In the genomic region with DNA sequence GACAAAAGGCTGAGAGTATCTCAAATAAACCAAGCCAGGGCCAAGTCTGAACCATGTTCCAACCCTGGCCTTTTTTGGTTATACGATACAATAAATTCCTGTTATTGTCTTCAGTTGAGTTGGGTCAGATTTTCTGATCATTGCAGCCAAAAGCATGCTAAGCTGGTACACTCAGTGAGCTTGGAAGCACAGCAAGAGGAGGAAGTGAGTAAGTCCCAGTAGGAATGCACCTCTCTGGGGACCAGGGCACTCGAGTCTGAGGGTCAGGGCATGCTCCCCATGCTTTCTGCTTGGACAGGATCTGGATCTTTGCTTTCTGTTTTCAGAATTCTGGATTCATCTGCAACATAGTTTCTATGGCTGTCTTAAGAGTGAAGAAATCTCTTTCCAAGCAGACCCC, we compare ENCODE assay signal across 18 cellular contexts.
DNase-seq lines count a peak whose midpoint lies in the region; ATAC-seq, FAIRE-seq and TF ChIP-seq lines count a peak whose summit lies in the region.
"Had no signal": no experiment of that assay in that cellular context is flagged by ENCODE, and none has a peak within 500 bp of the region (broad histone marks: within the 10 kb centered on the region; RNA-seq: fewer than 3 reads in every experiment).

No MANE protein-coding gene starts in this region.

- ATAC-seq in HepG2 (no peak), HG02610 (IDR thresholded peaks at IDR 0.05; ENCODE audit: unreplicated experiment) (no peak)
- ATAC-seq: activated T-helper 17 cell treated with anti-CD3 and anti-CD28 coated beads, Interleukin-2, amount 50 U/mL, for 72 hours; foreskin keratinocyte; left lung; mucosa of descending colon; stimulated activated naive B cell treated with anti-CD40 and anti-IgM and Interleukin-4, amounts not matched to agents 10 μg/mL and 1 μg/mL and 100 μg/mL, for 72 hours had no signal

- peak overlapping the region in 6 of 11 experiments; percentile 1 to 38 (median 14); a peak in 5 of 22 replicates for H3K4me2 ChIP-seq in BLaER1 treated with 17β-estradiol and CSF1 and Interleukin-3, amounts not matched to agents 10 nM and 100 nM
- H3K4me2 ChIP-seq in osteoblast (ENCODE audit: insufficient read depth, low read length), result peak overlapping the region; percentile 13
- no peak overlapping the region for H3K4me2 ChIP-seq in HepG2 (ENCODE audit: low read depth, low read length)

- no peak for FAIRE-seq in HepG2 (lab: Jason Lieb, UNC)

- H3K9ac ChIP-seq in BLaER1 treated with 17β-estradiol and CSF1 and Interleukin-3, amounts not matched to agents 10 nM and 100 nM, result no peak overlapping the region
- H3K9ac ChIP-seq in HepG2 (ENCODE audit: insufficient read depth, low read depth, low read length), result no peak overlapping the region

- TF ChIP-seq POLR2A in HepG2 (IDR thresholded peaks at IDR 0.05; ENCODE audit: insufficient read depth in 1 of 2, low read depth in 2 of 2, low read length in 2 of 2), result no peak

- DNase-seq in M059J (ENCODE audit: low read depth) (peak; percentile 85), coronary artery (ENCODE audit: low spot score) (no peak), osteoblast (ENCODE audit: insufficient read length, low spot score, missing footprints) (peak; percentile 92), NCI-H2081 (lab: John Stamatoyannopoulos, UW) (no peak), HepG2 (ENCODE audit: low spot score) (no peak)
- no peak for DNase-seq in stimulated activated CD4-positive, alpha-beta T cell treated with anti-CD3 and anti-CD28 coated beads, Interleukin-4, amount 100 ng/mL, for 4 hours
- DNase-seq: cerebellar nuclear complex; foreskin keratinocyte; left lung; mucosa of descending colon; NCI-H1105; NCI-H2171; NCI-H82; stimulated activated naive B cell treated with anti-CD40 and anti-IgM and Interleukin-4, amounts not matched to agents 10 μg/mL and 1 μg/mL and 100 μg/mL, for 72 hours had no signal

- H3K4me1 ChIP-seq in BLaER1 treated with 17β-estradiol and CSF1 and Interleukin-3, amounts not matched to agents 10 nM and 100 nM, result peaks cover 0 to 8% (median 5%) of the 10 kb centered on the region in 10 experiments; a peak in 7 of 20 replicates
- H3K4me1 ChIP-seq in osteoblast (ENCODE audit: insufficient read depth, low read length), result peaks cover 17% of the 10 kb centered on the region
- no peaks in the 10 kb centered on the region for H3K4me1 ChIP-seq in HepG2 (ENCODE audit: insufficient read depth, low read length)
- H3K4me1 ChIP-seq: foreskin keratinocyte, left lung had no signal

- in situ Hi-C loops in HepG2 (cut with HindIII; ENCODE audit: extremely low pct_ligation_motif_present, low pct_unique_long_range_greater_than_20kb), result no loop called here

- H3K27me3 ChIP-seq in BLaER1 treated with 17β-estradiol and CSF1 and Interleukin-3, amounts not matched to agents 10 nM and 100 nM, result no peaks in the 10 kb centered on the region
- no peaks in the 10 kb centered on the region for H3K27me3 ChIP-seq in osteoblast (ENCODE audit: insufficient read depth, low read length)
- H3K27me3 ChIP-seq in HepG2 (ENCODE audit: control insufficient read depth in 1 of 2, insufficient read depth in 2 of 2, low read length in 2 of 2), result peaks cover 1 to 13% of the 10 kb centered on the region in 2 experiments; a peak in 2 of 5 replicates
- H3K27me3 ChIP-seq: left lung, right atrium auricular region had no signal

- no TSS peak for BruUV-seq in HepG2 (replicated peaks; lab: Mats Ljungman, UMichigan)

- no peak overlapping the region for H3K4me3 ChIP-seq in BLaER1 treated with 17β-estradiol and CSF1 and Interleukin-3, amounts not matched to agents 10 nM and 100 nM
- no peak overlapping the region for H3K4me3 ChIP-seq in coronary artery
- no peak overlapping the region for H3K4me3 ChIP-seq in osteoblast (ENCODE audit: insufficient read depth, low read length)
- H3K4me3 ChIP-seq in HepG2 (replicated peaks in 1 of 3; ENCODE audit: insufficient read depth in 1 of 3, low read depth in 2 of 3, low read length in 3 of 3), result no peak overlapping the region
- H3K4me3 ChIP-seq: left lung, mucosa of descending colon, right atrium auricular region had no signal

- intact Hi-C loops in HepG2 (cut with micrococcal nuclease; ENCODE audit: unreplicated experiment), result no loop called here

- peaks cover 0 to 16% (median 10%) of the 10 kb centered on the region in 11 experiments; a peak in 10 of 22 replicates for H3K9me3 ChIP-seq in BLaER1 treated with 17β-estradiol and CSF1 and Interleukin-3, amounts not matched to agents 10 nM and 100 nM (replicated peaks in 1 of 11)
- H3K9me3 ChIP-seq in osteoblast (ENCODE audit: low read depth, low read length) (no peaks in the 10 kb centered on the region), HepG2 (ENCODE audit: low read length) (no peaks in the 10 kb centered on the region)
- H3K9me3 ChIP-seq: left lung had no signal

- TF ChIP-seq EP300 in HepG2 (IDR thresholded peaks at IDR 0.05; ENCODE audit: low read depth in 2 of 2, low read length in 2 of 2) (no peak), HepG2 (CRISPR knock-in tag; IDR thresholded peaks at IDR 0.05; ENCODE audit: borderline replicate concordance) (no peak)

- no peaks in the 10 kb centered on the region for H3K79me2 ChIP-seq in osteoblast (ENCODE audit: insufficient read depth, low read length)
- H3K79me2 ChIP-seq in HepG2 (ENCODE audit: insufficient read depth, low read length), result no peaks in the 10 kb centered on the region

- TF ChIP-seq RAD21 in HepG2 (CRISPR knock-in tag; IDR thresholded peaks at IDR 0.05), result no peak

- H3K36me3 ChIP-seq in BLaER1 treated with 17β-estradiol and CSF1 and Interleukin-3, amounts not matched to agents 10 nM and 100 nM, result no peaks in the 10 kb centered on the region
- no peaks in the 10 kb centered on the region for H3K36me3 ChIP-seq in osteoblast (ENCODE audit: insufficient read depth, low read length)
- no peaks in the 10 kb centered on the region for H3K36me3 ChIP-seq in HepG2 (replicated peaks in 1 of 2; ENCODE audit: control insufficient read depth in 1 of 2, insufficient read depth in 2 of 2, low read length in 2 of 2)
- H3K36me3 ChIP-seq: left lung, right atrium auricular region had no signal

- peak overlapping the region; percentile 64 for H2AFZ ChIP-seq in osteoblast (ENCODE audit: low read length)
- no peak overlapping the region for H2AFZ ChIP-seq in HepG2 (ENCODE audit: low read length)

- no peak overlapping the region for H3K27ac ChIP-seq in BLaER1 treated with 17β-estradiol and CSF1 and Interleukin-3, amounts not matched to agents 10 nM and 100 nM
- H3K27ac ChIP-seq in coronary artery (peak overlapping the region; percentile 33 to 70), osteoblast (ENCODE audit: low read depth, low read length) (peak overlapping the region; percentile 62), HepG2 (ENCODE audit: extremely low read length, insufficient read depth, low read length) (no peak overlapping the region)
- H3K27ac ChIP-seq: foreskin keratinocyte, left lung, right atrium auricular region had no signal

- TF ChIP-seq CTCF in coronary artery (IDR thresholded peaks at IDR 0.05) (no peak), osteoblast (IDR thresholded peaks at IDR 0.05; ENCODE audit: extremely low read depth, low read depth, low read length) (no peak), HepG2 (CRISPR knock-in tag; IDR thresholded peaks at IDR 0.05) (no peak)

- CTCF ChIA-PET in HepG2 (lab: Yijun Ruan, JAX; ENCODE audit: low intra/inter-chr PET ratio, low total read pairs), result no interaction called here

- WGBS in HepG2 (ENCODE audit: low lambda C conversion rate), result 3% methylated on average over 2 of the region's 2 CpGs

- POLR2A ChIA-PET in HepG2 (lab: Yijun Ruan, JAX), result no interaction called here

- no peaks in the 10 kb centered on the region for H4K20me1 ChIP-seq in BLaER1 treated with 17β-estradiol and CSF1 and Interleukin-3, amounts not matched to agents 10 nM and 100 nM
- H4K20me1 ChIP-seq in osteoblast (ENCODE audit: insufficient read depth, low read length), result no peaks in the 10 kb centered on the region
- no peaks in the 10 kb centered on the region for H4K20me1 ChIP-seq in HepG2 (ENCODE audit: insufficient read depth, low read length)

TF ChIP-seq in HepG2, 621 proteins besides CTCF, POLR2A, EP300 and RAD21:
- TF ChIP-seq RBM22 (optimal IDR thresholded peaks at IDR 0.05; ENCODE audit: low read length), result no peak
- TF ChIP-seq, protein P1, sequence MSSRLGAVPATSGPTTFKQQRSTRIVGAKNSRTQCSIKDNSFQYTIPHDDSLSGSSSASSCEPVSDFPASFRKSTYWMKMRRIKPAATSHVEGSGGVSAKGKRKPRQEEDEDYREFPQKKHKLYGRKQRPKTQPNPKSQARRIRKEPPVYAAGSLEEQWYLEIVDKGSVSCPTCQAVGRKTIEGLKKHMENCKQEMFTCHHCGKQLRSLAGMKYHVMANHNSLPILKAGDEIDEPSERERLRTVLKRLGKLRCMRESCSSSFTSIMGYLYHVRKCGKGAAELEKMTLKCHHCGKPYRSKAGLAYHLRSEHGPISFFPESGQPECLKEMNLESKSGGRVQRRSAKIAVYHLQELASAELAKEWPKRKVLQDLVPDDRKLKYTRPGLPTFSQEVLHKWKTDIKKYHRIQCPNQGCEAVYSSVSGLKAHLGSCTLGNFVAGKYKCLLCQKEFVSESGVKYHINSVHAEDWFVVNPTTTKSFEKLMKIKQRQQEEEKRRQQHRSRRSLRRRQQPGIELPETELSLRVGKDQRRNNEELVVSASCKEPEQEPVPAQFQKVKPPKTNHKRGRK (CRISPR knock-in tag; IDR thresholded peaks at IDR 0.05), result no peak
- no peak for TF ChIP-seq ZBTB42 (CRISPR knock-in tag; IDR thresholded peaks at IDR 0.05)
- TF ChIP-seq MXI1 (IDR thresholded peaks at IDR 0.05; ENCODE audit: borderline replicate concordance, low read depth, low read length), result no peak
- TF ChIP-seq ZNF251 (CRISPR knock-in tag; IDR thresholded peaks at IDR 0.05), result no peak
- TF ChIP-seq, protein P2, sequence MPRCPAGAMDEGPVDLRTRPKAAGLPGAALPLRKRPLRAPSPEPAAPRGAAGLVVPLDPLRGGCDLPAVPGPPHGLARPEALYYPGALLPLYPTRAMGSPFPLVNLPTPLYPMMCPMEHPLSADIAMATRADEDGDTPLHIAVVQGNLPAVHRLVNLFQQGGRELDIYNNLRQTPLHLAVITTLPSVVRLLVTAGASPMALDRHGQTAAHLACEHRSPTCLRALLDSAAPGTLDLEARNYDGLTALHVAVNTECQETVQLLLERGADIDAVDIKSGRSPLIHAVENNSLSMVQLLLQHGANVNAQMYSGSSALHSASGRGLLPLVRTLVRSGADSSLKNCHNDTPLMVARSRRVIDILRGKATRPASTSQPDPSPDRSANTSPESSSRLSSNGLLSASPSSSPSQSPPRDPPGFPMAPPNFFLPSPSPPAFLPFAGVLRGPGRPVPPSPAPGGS (CRISPR knock-in tag; IDR thresholded peaks at IDR 0.05), result no peak
- TF ChIP-seq MEIS1 (CRISPR knock-in tag; IDR thresholded peaks at IDR 0.05; ENCODE audit: borderline replicate concordance), result no peak

Comparison
In these comparisons a context has a peak if more than half of its experiments do, and no peak if none do; other contexts are left out.
1. H3K27ac ChIP-seq: peak in coronary artery (2 of 2) and osteoblast (single experiment); none in BLaER1 treated with 17β-estradiol and CSF1 and Interleukin-3, amounts not matched to agents 10 nM and 100 nM (0 of 11) and HepG2 (single experiment).
2. DNase-seq: peak in M059J (single experiment) and osteoblast (single experiment); none in coronary artery (single experiment), NCI-H2081 (0 of 2), HepG2 (single experiment) and stimulated activated CD4-positive, alpha-beta T cell treated with anti-CD3 and anti-CD28 coated beads, Interleukin-4, amount 100 ng/mL, for 4 hours (0 of 2).